10 cellular contexts compared by ENCODE assay signal in the genomic region with DNA sequence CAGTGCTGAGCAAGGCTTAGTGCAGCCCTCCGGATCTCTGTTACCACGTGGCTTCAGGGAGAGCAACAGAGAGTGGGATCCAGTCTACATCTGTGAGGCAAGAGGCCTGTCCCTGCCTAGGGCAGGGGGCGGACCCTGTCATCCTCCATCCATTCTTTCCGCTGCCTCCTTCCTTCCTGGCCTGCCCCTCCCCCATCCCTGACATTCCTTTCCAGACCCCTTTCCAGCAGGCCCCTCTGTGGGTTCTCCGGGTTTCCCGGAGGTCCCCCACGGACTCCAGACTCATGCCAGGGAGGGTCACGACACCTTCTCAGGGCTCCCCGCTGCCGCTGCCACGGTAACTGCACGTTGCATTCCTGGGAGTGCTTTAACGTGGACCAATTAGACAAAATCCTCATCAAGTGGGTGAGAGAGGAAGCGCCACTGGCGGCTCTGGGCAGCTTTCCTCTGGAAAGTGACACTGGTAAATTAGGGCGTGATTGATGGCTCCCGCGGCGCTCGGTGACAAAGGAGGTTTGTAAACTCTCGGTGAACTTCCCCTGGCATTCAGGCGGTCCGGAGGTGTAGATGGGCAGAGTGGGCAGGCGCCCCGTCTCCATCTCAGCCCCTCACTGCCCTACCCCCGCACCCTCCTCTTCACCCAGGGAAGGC. TPM values are rescaled to one million over a fixed set of nuclear protein-coding genes. Genes with fewer than 3 reads are reported as not detected.
DNase-seq lines count a peak whose midpoint lies in the region; FAIRE-seq and TF ChIP-seq lines count a peak whose summit lies in the region.
"Had no signal": no experiment of that assay in that cellular context is flagged by ENCODE, and none has a peak within 500 bp of the region (broad histone marks: within the 10 kb centered on the region; RNA-seq: fewer than 3 reads in every experiment).

No MANE protein-coding gene starts in this region.

- no peak overlapping the region for H3K9ac ChIP-seq in kidney (ENCODE audit: low read length in 2 of 2)
- H3K9ac ChIP-seq: KMS-11, parathyroid adenoma had no signal

- H3K36me3 Mint-ChIP-seq in glutamatergic neuron (ENCODE audit: unreplicated experiment), result peaks cover 4% of the 10 kb centered on the region
- H3K36me3 Mint-ChIP-seq in activated naive CD4-positive, alpha-beta T cell treated with anti-CD3 and anti-CD28 coated beads for 36 hours (ENCODE audit: low read depth), result no peaks in the 10 kb centered on the region

- FAIRE-seq in HTR-8/SVneo (lab: Jason Lieb, UNC) (peak; percentile 20), kidney (lab: Jason Lieb, UNC) (no peak)

- DNase-seq in HTR-8/SVneo (ENCODE audit: insufficient read length, low spot score) (no peak), NCI-H524 (lab: John Stamatoyannopoulos, UW) (peak; percentile 71 to 83), glutamatergic neuron (no peak), renal cortical epithelial cell (ENCODE audit: low read depth) (peak; percentile 32), kidney (no peak), cerebellar nuclear complex (lab: John Stamatoyannopoulos, UW) (no peak)
- no peak for DNase-seq in activated naive CD4-positive, alpha-beta T cell treated with anti-CD3 and anti-CD28 coated beads for 36 hours

- H3K4me1 Mint-ChIP-seq in glutamatergic neuron (ENCODE audit: low read depth, unreplicated experiment), result peaks cover 43% of the 10 kb centered on the region
- H3K4me1 Mint-ChIP-seq in activated naive CD4-positive, alpha-beta T cell treated with anti-CD3 and anti-CD28 coated beads for 36 hours (ENCODE audit: low read depth), result peaks cover 2% of the 10 kb centered on the region

- H3K4me3 ChIP-seq in kidney (ENCODE audit: low read length in 2 of 2), result no peak overlapping the region
- H3K4me3 ChIP-seq: hepatocyte had no signal

- H3K27ac Mint-ChIP-seq in glutamatergic neuron (ENCODE audit: unreplicated experiment), result no peak overlapping the region
- H3K27ac Mint-ChIP-seq in activated naive CD4-positive, alpha-beta T cell treated with anti-CD3 and anti-CD28 coated beads for 36 hours, result no peak overlapping the region

- peaks cover 4% of the 10 kb centered on the region for H3K27me3 Mint-ChIP-seq in glutamatergic neuron (ENCODE audit: unreplicated experiment)
- peaks cover 24% of the 10 kb centered on the region for H3K27me3 Mint-ChIP-seq in activated naive CD4-positive, alpha-beta T cell treated with anti-CD3 and anti-CD28 coated beads for 36 hours (ENCODE audit: low read depth)

- CTCF ChIA-PET in activated naive CD4-positive, alpha-beta T cell treated with anti-CD3 and anti-CD28 coated beads for 36 hours (lab: Charles Lee), result interaction anchor here (0.7 to 2.8 kb wide), 5 partner anchors 12 to 309 kb away, joined by 3 to 8 read pairs (median 4); no protein-coding TSS in a partner anchor

- peaks cover 3% of the 10 kb centered on the region for H3K9me3 Mint-ChIP-seq in glutamatergic neuron (ENCODE audit: unreplicated experiment)
- H3K9me3 Mint-ChIP-seq in activated naive CD4-positive, alpha-beta T cell treated with anti-CD3 and anti-CD28 coated beads for 36 hours, result no peaks in the 10 kb centered on the region

- no peaks in the 10 kb centered on the region for H3K36me3 ChIP-seq in kidney (ENCODE audit: control insufficient read depth in 1 of 2, insufficient read depth in 2 of 2, low read length in 2 of 2)

- TF ChIP-seq CTCF in glutamatergic neuron (IDR thresholded peaks at IDR 0.05; ENCODE audit: partially characterized antibody, unreplicated experiment) (no peak), kidney (IDR thresholded peaks at IDR 0.05; ENCODE audit: borderline replicate concordance, extremely low read depth, insufficient read depth) (no peak)

- intact Hi-C loops in kidney (cut with DNase I), result no loop called here
- intact Hi-C loops in activated naive CD4-positive, alpha-beta T cell treated with anti-CD3 and anti-CD28 coated beads for 36 hours (cut with micrococcal nuclease), result no loop called here

- peaks cover 13 to 40% of the 10 kb centered on the region in 2 donors for H3K4me1 ChIP-seq in kidney (ENCODE audit: control insufficient read depth in 1 of 2, insufficient read depth in 1 of 2, low read depth in 1 of 2, low read length in 2 of 2)

- H3K27ac ChIP-seq in kidney (ENCODE audit: low read depth in 2 of 2, low read length in 2 of 2), result no peak overlapping the region
- H3K27ac ChIP-seq: hepatocyte, KMS-11, parathyroid adenoma had no signal

- no peaks in the 10 kb centered on the region for H3K9me3 ChIP-seq in kidney (ENCODE audit: control insufficient read depth in 1 of 2, low read length in 2 of 2)

- peak overlapping the region; percentile 30 for H3K4me3 Mint-ChIP-seq in glutamatergic neuron (ENCODE audit: unreplicated experiment)
- H3K4me3 Mint-ChIP-seq in activated naive CD4-positive, alpha-beta T cell treated with anti-CD3 and anti-CD28 coated beads for 36 hours, result no peak overlapping the region

RNA-seq across cellular contexts. Expression of a gene that starts 11.4 kb away (rescaled TPM):
- total RNA-seq in glutamatergic neuron (ENCODE audit: unreplicated experiment), result 9.0 TPM
- 4.3 and 12.9 TPM in 2 replicates for total RNA-seq in renal cortical epithelial cell
- total RNA-seq in kidney, result 11.2 TPM
- polyA plus RNA-seq in kidney (ENCODE audit: insufficient read depth, low read depth, low replicate concordance), result 18.6 TPM
- not detected for total RNA-seq in activated naive CD4-positive, alpha-beta T cell treated with anti-CD3 and anti-CD28 coated beads for 36 hours

Comparison
In these comparisons a context has a peak if more than half of its experiments do, and no peak if none do; other contexts are left out.
1. DNase-seq: peak in NCI-H524 (2 of 2) and renal cortical epithelial cell (single experiment); none in HTR-8/SVneo (single experiment), glutamatergic neuron (single experiment), kidney (single experiment), activated naive CD4-positive, alpha-beta T cell treated with anti-CD3 and anti-CD28 coated beads for 36 hours (single experiment) and cerebellar nuclear complex (0 of 2).